10 cellular contexts compared by ENCODE assay signal in genomic region chr1:27562021-27562420, GRCh38. TPM values are rescaled to one million over a fixed set of nuclear protein-coding genes. Genes with fewer than 3 reads are reported as not detected.
DNase-seq lines count a peak whose midpoint lies in the region; ATAC-seq and TF ChIP-seq lines count a peak whose summit lies in the region.
"Had no signal": no experiment of that assay in that cellular context is flagged by ENCODE, and none has a peak within 500 bp of the region (broad histone marks: within the 10 kb centered on the region; RNA-seq: fewer than 3 reads in every experiment).

No MANE protein-coding gene starts in this region.

- 67% methylated on average over 8 of the region's 20 CpGs for WGBS in SK-N-SH (ENCODE audit: low lambda C conversion rate)
- WGBS in ovary, 3 donors = 6 to 14% (median 12%) methylated on average over 20 of the region's 20 CpGs
- WGBS in upper lobe of left lung, 2 donors = 70 to 87% methylated on average over 20 of the region's 20 CpGs

- TF ChIP-seq POLR2A in ovary (IDR thresholded peaks at IDR 0.05) (no peak), upper lobe of left lung (IDR thresholded peaks at IDR 0.05) (no peak)

- no peak overlapping the region for H2AFZ ChIP-seq in SK-N-SH (ENCODE audit: low read depth)

- H3K4me3 ChIP-seq in SK-N-SH (ENCODE audit: low read depth in 2 of 2, low read length in 1 of 2) (no peak overlapping the region; a peak in 1 of 4 replicates), fibroblast of the aortic adventitia (ENCODE audit: low read depth, low read length) (peak overlapping the region; percentile 17), ovary (peak overlapping the region; percentile 9), upper lobe of left lung (no peak overlapping the region)

- H3K9me3 ChIP-seq in SK-N-SH (no peaks in the 10 kb centered on the region), ovary (no peaks in the 10 kb centered on the region), upper lobe of left lung (no peaks in the 10 kb centered on the region)

- CTCF ChIA-PET in SK-N-SH (lab: Yijun Ruan, JAX) = interaction anchor here (1.0 to 24.8 kb wide), 4 partner anchors 10 to 262 kb away, joined by 3 to 603 read pairs (median 67); partner anchors contain the start of gene AHDC1

- H3K79me2 ChIP-seq in SK-N-SH (ENCODE audit: insufficient read depth) = peaks cover 48% of the 10 kb centered on the region

- H3K9ac ChIP-seq in SK-N-SH = no peak overlapping the region

- no peak for TF ChIP-seq RAD21 in SK-N-SH (IDR thresholded peaks at IDR 0.05; ENCODE audit: low read length)

- H3K4me2 ChIP-seq in SK-N-SH = peak overlapping the region; percentile 47; the same call in 1 of the 2 replicates

- no peaks in the 10 kb centered on the region for H3K27me3 ChIP-seq in SK-N-SH (ENCODE audit: insufficient read depth)
- H3K27me3 ChIP-seq in ovary = no peaks in the 10 kb centered on the region
- no peaks in the 10 kb centered on the region for H3K27me3 ChIP-seq in upper lobe of left lung

- peaks cover 19% of the 10 kb centered on the region for H4K20me1 ChIP-seq in SK-N-SH (ENCODE audit: insufficient read depth)

- H3K27ac ChIP-seq in SK-N-SH (ENCODE audit: low read depth in 2 of 2, low read length in 1 of 2) = peak overlapping the region in 1 of 2 experiments; percentile 94; a peak in 3 of 4 replicates
- peak overlapping the region; percentile 46 to 86 for H3K27ac ChIP-seq in ovary
- H3K27ac ChIP-seq in upper lobe of left lung = peak overlapping the region; percentile 48 to 84 (median 73)

- ATAC-seq in SK-N-SH treated with all-trans-retinoic acid at 6 μM for 48 hours = no peak
- no peak for ATAC-seq in upper lobe of left lung (ENCODE audit: low FRiP score in 2 of 2)
- ATAC-seq in GM18520 (IDR thresholded peaks at IDR 0.05; ENCODE audit: unreplicated experiment) = no peak

- intact Hi-C loops in ovary (cut with DNase I) = loop anchor here in 1 of 4 donors (5.0 kb wide), 2 partner anchors 35 to 40 kb away; partner anchors contain the start of gene AHDC1

- no peaks in the 10 kb centered on the region for H3K9me2 ChIP-seq in SK-N-SH

- DNase-seq in SK-N-SH (peak; percentile 73), fibroblast of the aortic adventitia (ENCODE audit: low read depth) (no peak), ovary (peak; percentile 46 to 70 (median 49)), upper lobe of left lung (no peak), NCI-H1048 (lab: John Stamatoyannopoulos, UW) (no peak)
- no peak for DNase-seq in activated CD8-positive, alpha-beta memory T cell treated with anti-CD3 and anti-CD28 coated beads for 24 hours
- DNase-seq: DND-41, RPMI8226 had no signal

- H3K36me3 ChIP-seq in SK-N-SH (replicated peaks in 1 of 2; ENCODE audit: control insufficient read depth in 1 of 2, insufficient read depth in 2 of 2, low read length in 1 of 2) = peaks cover 0 to 2% of the 10 kb centered on the region in 2 experiments
- no peaks in the 10 kb centered on the region for H3K36me3 ChIP-seq in ovary
- H3K36me3 ChIP-seq in upper lobe of left lung = peaks cover 0 to 8% (median 0%) of the 10 kb centered on the region in 4 donors

- POLR2A ChIA-PET in SK-N-SH (lab: Yijun Ruan, JAX) = interaction anchor here (0.6 to 2.2 kb wide), 5 partner anchors 11 to 110 kb away, joined by 3 to 7 read pairs (median 4); partner anchors contain the start of gene IFI6

- TF ChIP-seq EP300 in SK-N-SH (IDR thresholded peaks at IDR 0.05; ENCODE audit: borderline replicate concordance in 1 of 2, low read depth in 1 of 2, low read length in 1 of 2) = no peak
- no peak for TF ChIP-seq EP300 in ovary (IDR thresholded peaks at IDR 0.05)
- TF ChIP-seq EP300 in upper lobe of left lung (IDR thresholded peaks at IDR 0.05) = no peak

- H3K4me1 ChIP-seq in SK-N-SH (ENCODE audit: control insufficient read depth in 1 of 2, insufficient read depth in 2 of 2, low read depth in 1 of 2, low read length in 1 of 2) (peaks cover 55 to 75% of the 10 kb centered on the region in 2 experiments; a peak in 3 of 4 replicates), ovary (ENCODE audit: insufficient read depth) (peaks cover 50% of the 10 kb centered on the region), upper lobe of left lung (peaks cover 61 to 81% (median 62%) of the 10 kb centered on the region in 4 donors)

- TF ChIP-seq CTCF in SK-N-SH (IDR thresholded peaks at IDR 0.05) (no peak), fibroblast of the aortic adventitia (IDR thresholded peaks at IDR 0.05; ENCODE audit: insufficient read depth, low read length) (no peak), ovary (IDR thresholded peaks at IDR 0.05) (no peak), upper lobe of left lung (IDR thresholded peaks at IDR 0.05) (no peak)

- H3F3A ChIP-seq in SK-N-SH (replicated peaks; ENCODE audit: insufficient read depth) = peaks cover 16% of the 10 kb centered on the region

TF ChIP-seq in SK-N-SH, 30 proteins besides CTCF, POLR2A, EP300 and RAD21:
- TF ChIP-seq, protein P1, sequence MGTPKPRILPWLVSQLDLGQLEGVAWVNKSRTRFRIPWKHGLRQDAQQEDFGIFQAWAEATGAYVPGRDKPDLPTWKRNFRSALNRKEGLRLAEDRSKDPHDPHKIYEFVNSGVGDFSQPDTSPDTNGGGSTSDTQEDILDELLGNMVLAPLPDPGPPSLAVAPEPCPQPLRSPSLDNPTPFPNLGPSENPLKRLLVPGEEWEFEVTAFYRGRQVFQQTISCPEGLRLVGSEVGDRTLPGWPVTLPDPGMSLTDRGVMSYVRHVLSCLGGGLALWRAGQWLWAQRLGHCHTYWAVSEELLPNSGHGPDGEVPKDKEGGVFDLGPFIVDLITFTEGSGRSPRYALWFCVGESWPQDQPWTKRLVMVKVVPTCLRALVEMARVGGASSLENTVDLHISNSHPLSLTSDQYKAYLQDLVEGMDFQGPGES (IDR thresholded peaks at IDR 0.05; ENCODE audit: low read depth, low read length) = no peak
- TF ChIP-seq, protein P2, sequence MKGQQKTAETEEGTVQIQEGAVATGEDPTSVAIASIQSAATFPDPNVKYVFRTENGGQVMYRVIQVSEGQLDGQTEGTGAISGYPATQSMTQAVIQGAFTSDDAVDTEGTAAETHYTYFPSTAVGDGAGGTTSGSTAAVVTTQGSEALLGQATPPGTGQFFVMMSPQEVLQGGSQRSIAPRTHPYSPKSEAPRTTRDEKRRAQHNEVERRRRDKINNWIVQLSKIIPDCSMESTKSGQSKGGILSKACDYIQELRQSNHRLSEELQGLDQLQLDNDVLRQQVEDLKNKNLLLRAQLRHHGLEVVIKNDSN (IDR thresholded peaks at IDR 0.05; ENCODE audit: borderline replicate concordance, low read depth) = no peak
- no peak for TF ChIP-seq MEF2A (IDR thresholded peaks at IDR 0.05; ENCODE audit: borderline replicate concordance, low read depth)
- TF ChIP-seq CHD2 (IDR thresholded peaks at IDR 0.05; ENCODE audit: low read length, partially characterized antibody) = no peak
- no peak for TF ChIP-seq GABPA (IDR thresholded peaks at IDR 0.05; ENCODE audit: low read depth)
- no peak for TF ChIP-seq YY1 (IDR thresholded peaks at IDR 0.05; ENCODE audit: low read depth)
- no peak for TF ChIP-seq RFX5 (IDR thresholded peaks at IDR 0.05; ENCODE audit: low read length)
- TF ChIP-seq FOXJ3 (CRISPR knock-in tag; IDR thresholded peaks at IDR 0.05) = no peak
- TF ChIP-seq TEAD4 (IDR thresholded peaks at IDR 0.05; ENCODE audit: borderline replicate concordance, insufficient read depth) = no peak
- TF ChIP-seq NRF1 (IDR thresholded peaks at IDR 0.05; ENCODE audit: low read depth, low read length) = no peak

TF ChIP-seq in SK-N-SH treated with all-trans-retinoic acid at 6 μM for 48 hours, 23 proteins besides CTCF, POLR2A, EP300 and RAD21:
- TF ChIP-seq TCF4 (CRISPR knock-in tag; IDR thresholded peaks at IDR 0.05; ENCODE audit: borderline replicate concordance) (no peak), PATZ1 (CRISPR knock-in tag; IDR thresholded peaks at IDR 0.05; ENCODE audit: borderline replicate concordance) (no peak), ZNF8 (CRISPR knock-in tag; IDR thresholded peaks at IDR 0.05) (no peak)

RNA-seq across cellular contexts. Expression of gene AHDC1, which starts 41.9 kb away (rescaled TPM):
- polyA plus RNA-seq in SK-N-SH (2012; rRNA removed) = 3.1 and 8.5 TPM in 2 replicates
- polyA plus RNA-seq in SK-N-SH (2012; cell fraction: cytosol; rRNA removed) = 3.2 and 4.4 TPM in 2 replicates
- polyA plus RNA-seq in SK-N-SH (2012; cell fraction: nucleus; rRNA removed) = 19.2 and 28.1 TPM in 2 replicates
- 14.6 and 19.1 TPM in 2 replicates for total RNA-seq in fibroblast of the aortic adventitia (ENCODE audit: low replicate concordance)
- total RNA-seq in ovary = 100 to 1,000 TPM in 3 of 7 donors, 10 to 100 TPM in 4; 11.3 to 159 (median 91.2) TPM
- 10 to 100 TPM; 11.2 to 33.2 TPM for polyA plus RNA-seq in ovary
- 10 to 100 TPM; 10.8 to 43.4 (median 26.2) TPM for total RNA-seq in upper lobe of left lung

Comparison
In these comparisons a context has a peak if more than half of its experiments do, and no peak if none do; other contexts are left out.
1. DNase-seq: peak in SK-N-SH (single experiment) and ovary (5 of 5); none in fibroblast of the aortic adventitia (single experiment), upper lobe of left lung (0 of 2), NCI-H1048 (single experiment) and activated CD8-positive, alpha-beta memory T cell treated with anti-CD3 and anti-CD28 coated beads for 24 hours (single experiment).
2. H3K4me3 ChIP-seq: peak in fibroblast of the aortic adventitia (single experiment) and ovary (single experiment); none in SK-N-SH (0 of 2) and upper lobe of left lung (0 of 4).